15 cellular contexts compared by ENCODE assay signal in the genomic region with DNA sequence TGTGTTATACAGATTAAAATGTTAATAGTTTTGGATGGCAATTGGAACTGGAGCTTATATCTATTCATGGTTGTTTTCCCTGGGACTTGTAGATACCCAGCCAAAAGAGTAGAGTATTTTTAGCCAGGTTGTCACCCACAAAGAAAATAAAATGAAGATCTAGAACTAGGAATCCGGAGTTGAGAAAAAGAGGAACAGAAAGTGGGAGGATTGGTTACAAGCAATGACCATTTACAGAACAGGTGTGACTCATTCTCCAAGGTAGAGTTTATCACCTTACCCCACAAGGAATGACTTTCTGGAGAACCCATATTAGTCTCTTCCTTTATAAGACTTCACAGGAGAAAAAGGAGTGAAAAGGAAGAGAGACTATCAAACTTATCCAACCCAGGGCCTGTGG.
A peak's percentile ranks its signal among the peaks of the same experiment; 100 is the strongest.
DNase-seq lines count a peak whose midpoint lies in the region; ATAC-seq and TF ChIP-seq lines count a peak whose summit lies in the region.
"Had no signal": no experiment of that assay in that cellular context is flagged by ENCODE, and none has a peak within 500 bp of the region (broad histone marks: within the 10 kb centered on the region; RNA-seq: fewer than 3 reads in every experiment).

No MANE protein-coding gene starts in this region.

- peaks cover 7% of the 10 kb centered on the region for H3K4me1 Mint-ChIP-seq in endothelial cell (ENCODE audit: unreplicated experiment)

- no peaks in the 10 kb centered on the region for H3K9me3 Mint-ChIP-seq in endothelial cell (ENCODE audit: unreplicated experiment)
- H3K9me3 Mint-ChIP-seq: activated T-helper 1 cell treated with anti-CD3 and anti-CD28 coated beads, Interleukin-12 subunit alpha, Interleukin-12 subunit beta, Interleukin-2, Interleukin-4 antibody, amounts not matched to agents 30 ng/mL and 10 ng/mL and 1 ng/mL, durations not matched to agents 14 hours and 24 hours and 36 hours; GM23338 had no signal

- H3K27ac Mint-ChIP-seq in endothelial cell (ENCODE audit: unreplicated experiment) = no peak overlapping the region
- H3K27ac Mint-ChIP-seq: activated T-helper 1 cell treated with anti-CD3 and anti-CD28 coated beads, Interleukin-12 subunit alpha, Interleukin-12 subunit beta, Interleukin-2, Interleukin-4 antibody, amounts not matched to agents 30 ng/mL and 10 ng/mL and 1 ng/mL, durations not matched to agents 14 hours and 24 hours and 36 hours had no signal

- TF ChIP-seq CTCF in GM12864 (IDR thresholded peaks at IDR 0.05; ENCODE audit: low read depth, low read length, missing control alignments) = no peak
- no peak for TF ChIP-seq CTCF in endothelial cell (IDR thresholded peaks at IDR 0.05; ENCODE audit: unreplicated experiment)

- ATAC-seq in GM19324 (IDR thresholded peaks at IDR 0.05; ENCODE audit: low FRiP score, unreplicated experiment) = peak; percentile 73
- peak; percentile 90 for ATAC-seq in HG02623 (IDR thresholded peaks at IDR 0.05; ENCODE audit: unreplicated experiment)
- ATAC-seq in HG03354 (IDR thresholded peaks at IDR 0.05; ENCODE audit: poor library complexity, severe bottlenecking, unreplicated experiment) = peak; percentile 88
- ATAC-seq: GM23338 had no signal

- H3K4me3 ChIP-seq in GM12864 (ENCODE audit: low read depth, low read length) = no peak overlapping the region
- H3K4me3 ChIP-seq: cardiac muscle cell, esophagus squamous epithelium, GM23338 had no signal

- no peaks in the 10 kb centered on the region for H3K27me3 Mint-ChIP-seq in endothelial cell (ENCODE audit: unreplicated experiment)

- H3K4me3 Mint-ChIP-seq in endothelial cell (ENCODE audit: unreplicated experiment) = no peak overlapping the region
- H3K4me3 Mint-ChIP-seq: activated T-helper 1 cell treated with anti-CD3 and anti-CD28 coated beads, Interleukin-12 subunit alpha, Interleukin-12 subunit beta, Interleukin-2, Interleukin-4 antibody, amounts not matched to agents 30 ng/mL and 10 ng/mL and 1 ng/mL, durations not matched to agents 14 hours and 24 hours and 36 hours; GM23338 had no signal

- H3K36me3 Mint-ChIP-seq in endothelial cell (ENCODE audit: low read depth, unreplicated experiment) = no peaks in the 10 kb centered on the region

- peak; percentile 34 for DNase-seq in GM12864 (ENCODE audit: low read depth)
- no peak for DNase-seq in middle frontal gyrus (ENCODE audit: extremely low spot score, low spot score)
- DNase-seq in SK-N-DZ (ENCODE audit: low spot score) = no peak
- no peak for DNase-seq in H4 (ENCODE audit: low spot score)
- no peak for DNase-seq in endothelial cell (ENCODE audit: low spot score)
- DNase-seq: ACHN, esophagus squamous epithelium, KBM-7, WERI-Rb-1 had no signal
